In genomic region chr3:71244153-71245051, GRCh38 we compare ENCODE assay signal across 1 cellular context.
TF ChIP-seq lines count a peak whose summit lies in the region.

No MANE protein-coding gene starts in this region.

TF ChIP-seq in SK-N-SH, 30 proteins besides CTCF, POLR2A, EP300 and RAD21 (continued from another document):
- TF ChIP-seq ELF1 (IDR thresholded peaks at IDR 0.05) (no peak), IRF3 (IDR thresholded peaks at IDR 0.05; ENCODE audit: low read depth, low read length) (no peak), RFX5 (IDR thresholded peaks at IDR 0.05; ENCODE audit: low read length) (no peak), ZBTB33 (IDR thresholded peaks at IDR 0.05; ENCODE audit: borderline replicate concordance, low read depth) (no peak), CHD2 (IDR thresholded peaks at IDR 0.05; ENCODE audit: low read length, partially characterized antibody) (no peak), TCF12 (IDR thresholded peaks at IDR 0.05) (peak; percentile 57), YY1 (IDR thresholded peaks at IDR 0.05; ENCODE audit: low read depth) (no peak), PBX3 (IDR thresholded peaks at IDR 0.05) (peak; percentile 85), USF2 (IDR thresholded peaks at IDR 0.05; ENCODE audit: borderline replicate concordance, low read depth, low read length) (no peak), MAX (IDR thresholded peaks at IDR 0.05; ENCODE audit: low read depth) (no peak), FOXJ3 (CRISPR knock-in tag; IDR thresholded peaks at IDR 0.05) (no peak), NFIC (IDR thresholded peaks at IDR 0.05; ENCODE audit: borderline replicate concordance) (peak; percentile 42; the same call in 1 of the 2 replicates), SMC3 (IDR thresholded peaks at IDR 0.05; ENCODE audit: low read depth, low read length) (no peak)
